ENCODE assay signal across 31 cellular contexts in the genomic region with DNA sequence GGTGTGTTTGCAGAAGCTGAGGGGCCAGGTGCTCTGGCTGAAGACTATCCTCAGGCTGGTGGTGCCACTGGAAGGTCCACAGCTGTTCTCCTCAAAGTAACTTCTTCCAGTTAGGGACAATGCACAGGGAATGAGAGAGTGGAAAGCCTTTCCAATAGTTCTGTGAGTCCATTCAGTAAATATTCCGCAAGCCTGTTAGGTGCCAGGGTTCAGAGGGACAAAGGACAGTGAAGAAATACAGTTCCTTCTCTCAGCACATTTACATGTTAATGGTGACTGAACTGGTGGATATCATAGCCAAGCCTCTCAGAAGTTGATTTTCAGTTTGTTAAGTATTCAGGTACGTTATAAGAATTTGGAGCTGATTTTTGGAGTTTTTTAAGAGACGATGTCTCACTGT.
"Had no signal": no experiment of that assay in that cellular context is flagged by ENCODE, and none has a peak within 500 bp of the region (broad histone marks: within the 10 kb centered on the region; RNA-seq: fewer than 3 reads in every experiment).

No MANE protein-coding gene starts in this region.

- H3K27ac ChIP-seq: neural progenitor cell, ovary, parathyroid adenoma, psoas muscle, skin epidermis, spleen, suprapubic skin, testis, tibial artery, transverse colon, upper lobe of right lung, uterus had no signal

- H3K9me3 ChIP-seq: ovary, psoas muscle, suprapubic skin, testis, tibial artery, transverse colon, upper lobe of right lung, uterus had no signal

- H3K4me2 ChIP-seq: neural progenitor cell, smooth muscle cell had no signal

- H3K36me3 ChIP-seq: neural progenitor cell, ovary, transverse colon, uterus had no signal

- H2AFZ ChIP-seq: neural progenitor cell, parathyroid adenoma had no signal

- H3K4me3 Mint-ChIP-seq: natural killer cell; nephron; neural progenitor cell; stimulated activated memory B cell treated with anti-CD40 and anti-IgM and Interleukin-4, amounts not matched to agents 10 μg/mL and 1 μg/mL and 100 μg/mL, for 72 hours; stimulated activated naive CD8-positive, alpha-beta T cell treated with anti-CD3 and anti-CD28 coated beads, Interleukin-15, amount 100 ng/mL, for 72 hours; type B pancreatic cell had no signal

- H3K4me1 Mint-ChIP-seq: nephron; stimulated activated memory B cell treated with anti-CD40 and anti-IgM and Interleukin-4, amounts not matched to agents 10 μg/mL and 1 μg/mL and 100 μg/mL, for 72 hours; stimulated activated naive CD8-positive, alpha-beta T cell treated with anti-CD3 and anti-CD28 coated beads, Interleukin-15, amount 100 ng/mL, for 72 hours had no signal

- ATAC-seq: natural killer cell; psoas muscle; right cardiac atrium; sciatic nerve; stimulated activated memory B cell treated with anti-CD40 and anti-IgM and Interleukin-4, amounts not matched to agents 10 μg/mL and 1 μg/mL and 100 μg/mL, for 72 hours; stimulated activated naive CD8-positive, alpha-beta T cell treated with anti-CD3 and anti-CD28 coated beads, Interleukin-15, amount 100 ng/mL, for 72 hours; stimulated activated naive CD8-positive, alpha-beta T cell treated with anti-CD3 and anti-CD28 coated beads, Interleukin-15, Interleukin-2, amounts not matched to agents 100 U/mL and 50 U/mL, for 24 hours; upper lobe of right lung had no signal

- H3K79me2 ChIP-seq: parathyroid adenoma had no signal

- H3K27ac Mint-ChIP-seq: natural killer cell; nephron; neural progenitor cell; progenitor cell of endocrine pancreas; stimulated activated memory B cell treated with anti-CD40 and anti-IgM and Interleukin-4, amounts not matched to agents 10 μg/mL and 1 μg/mL and 100 μg/mL, for 72 hours; type B pancreatic cell had no signal

- H3K9ac ChIP-seq: neural progenitor cell, parathyroid adenoma had no signal

- H3K4me1 ChIP-seq: neural progenitor cell, parathyroid adenoma, psoas muscle, spleen, suprapubic skin, testis, tibial artery, transverse colon, upper lobe of right lung, uterus had no signal

- H3K9me3 Mint-ChIP-seq: natural killer cell, type B pancreatic cell had no signal

- H3K27me3 Mint-ChIP-seq: progenitor cell of endocrine pancreas; stimulated activated memory B cell treated with anti-CD40 and anti-IgM and Interleukin-4, amounts not matched to agents 10 μg/mL and 1 μg/mL and 100 μg/mL, for 72 hours; stimulated activated naive CD8-positive, alpha-beta T cell treated with anti-CD3 and anti-CD28 coated beads, Interleukin-15, amount 100 ng/mL, for 72 hours; type B pancreatic cell had no signal

- H3K4me3 ChIP-seq: neural progenitor cell, ovary, psoas muscle, skin epidermis, smooth muscle cell, spleen, suprapubic skin, testis, tibial artery, transverse colon, upper lobe of right lung, uterus had no signal

- H3K27me3 ChIP-seq: neural progenitor cell, ovary, spleen, suprapubic skin, testis, tibial artery, transverse colon, upper lobe of right lung, uterus had no signal

- DNase-seq: natural killer cell; occipital lobe; ovary; posterior cingulate gyrus; psoas muscle; right cardiac atrium; spleen; stimulated activated CD4-positive, alpha-beta T cell treated with anti-CD3 and anti-CD28 coated beads, Interleukin-12 subunit alpha, Interleukin-12 subunit beta, amount 100 ng/mL, for 4 hours; stimulated activated CD4-positive, alpha-beta T cell treated with anti-CD3 and anti-CD28 coated beads, Interleukin-1b, Interleukin-23, amount 100 ng/mL, for 48 hours; stimulated activated CD4-positive, alpha-beta T cell treated with anti-CD3 and anti-CD28 coated beads, Interleukin-4, amount 100 ng/mL, for 1 hour; stimulated activated CD4-positive, alpha-beta T cell treated with anti-CD3 and anti-CD28 coated beads, Interleukin-4, amount 100 ng/mL, for 4 hours; stimulated activated CD8-positive, alpha-beta memory T cell treated with anti-CD3 and anti-CD28 coated beads, Interleukin-4, amount 100 ng/mL, for 48 hours; stimulated activated naive CD4-positive, alpha-beta T cell; stimulated activated naive CD8-positive, alpha-beta T cell treated with anti-CD3 and anti-CD28 coated beads, Interleukin-15, amount 100 ng/mL, for 72 hours; stimulated activated naive CD8-positive, alpha-beta T cell treated with anti-CD3 and anti-CD28 coated beads, Interleukin-15, Interleukin-2, amounts not matched to agents 100 U/mL and 50 U/mL, for 24 hours; substantia nigra; testis; tibial artery; transverse colon; upper lobe of right lung; uterus had no signal
